Comparison of ENCODE assay signal across 8 cellular contexts in the genomic region with DNA sequence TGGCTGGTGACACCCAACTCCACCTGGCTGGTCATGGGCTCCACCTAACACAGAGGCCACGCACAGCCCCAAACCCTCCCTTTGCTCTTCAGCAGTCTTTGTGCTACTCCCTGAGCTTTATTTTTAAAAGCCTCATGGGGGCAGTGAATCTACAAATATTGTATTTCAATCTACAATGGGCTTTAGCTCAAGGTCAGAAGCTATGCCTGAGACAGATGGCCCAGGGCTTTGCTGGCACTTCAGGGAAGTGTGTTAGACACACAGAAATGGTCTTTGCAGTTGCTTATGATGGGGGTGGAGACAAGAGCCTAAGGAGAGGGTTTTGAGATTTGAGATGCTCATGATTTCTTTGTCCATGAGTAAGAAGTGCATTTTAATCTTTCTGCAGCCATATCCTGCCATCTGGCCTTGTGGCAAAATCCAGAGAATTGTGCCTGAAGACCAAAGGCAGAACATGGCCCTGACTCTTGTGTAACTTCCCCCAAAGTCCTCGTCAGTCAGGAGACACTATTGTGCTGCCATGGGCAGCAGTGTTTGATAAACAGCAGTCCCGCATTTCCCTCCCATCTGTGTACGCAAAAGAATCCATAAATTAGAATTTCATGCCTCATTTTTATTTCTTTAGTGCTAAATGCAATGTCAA.
DNase-seq lines count a peak whose midpoint lies in the region; ATAC-seq and TF ChIP-seq lines count a peak whose summit lies in the region.

No MANE protein-coding gene starts in this region.

- H3K4me3 Mint-ChIP-seq in stimulated activated naive B cell treated with anti-CD40 and anti-IgM and Interleukin-4, amounts not matched to agents 10 μg/mL and 1 μg/mL and 100 μg/mL, for 72 hours = no peak overlapping the region
- H3K4me3 Mint-ChIP-seq in stimulated activated memory B cell treated with anti-CD40 and anti-IgM and Interleukin-4, amounts not matched to agents 10 μg/mL and 1 μg/mL and 100 μg/mL, for 72 hours = no peak overlapping the region
- H3K4me3 Mint-ChIP-seq in immature natural killer cell = no peak overlapping the region

- TF ChIP-seq CTCF in OCI-LY3 (IDR thresholded peaks at IDR 0.05; ENCODE audit: low read depth, low read length) (peak; percentile 19; the same call in 1 of the 2 replicates), fibroblast of lung (conservative IDR thresholded peaks at IDR 0.05 in 1 of 2, IDR thresholded peaks at IDR 0.05 in 1 of 2; ENCODE audit: low read depth in 1 of 2, low read length in 2 of 2) (peak; percentile 22 to 25), tibial artery (IDR thresholded peaks at IDR 0.05) (peak; percentile 23 to 38)

- H3K4me2 ChIP-seq in OCI-LY3 (ENCODE audit: low read length) (no peak overlapping the region), fibroblast of lung (ENCODE audit: extremely low read depth, insufficient read depth, low read length) (no peak overlapping the region)

- H3K27ac ChIP-seq in OCI-LY3 (ENCODE audit: low read length) (no peak overlapping the region), fibroblast of lung (ENCODE audit: insufficient read depth, low read length) (no peak overlapping the region), tibial artery (peak overlapping the region in 1 of 2 donors; percentile 17)

- no peak overlapping the region for H3K27ac Mint-ChIP-seq in stimulated activated naive B cell treated with anti-CD40 and anti-IgM and Interleukin-4, amounts not matched to agents 10 μg/mL and 1 μg/mL and 100 μg/mL, for 72 hours
- no peak overlapping the region for H3K27ac Mint-ChIP-seq in stimulated activated memory B cell treated with anti-CD40 and anti-IgM and Interleukin-4, amounts not matched to agents 10 μg/mL and 1 μg/mL and 100 μg/mL, for 72 hours
- H3K27ac Mint-ChIP-seq in immature natural killer cell = no peak overlapping the region

- H3K27me3 ChIP-seq in OCI-LY3 (ENCODE audit: low read depth, low read length) = peaks cover 4% of the 10 kb centered on the region; the same call in 1 of the 2 replicates
- no peaks in the 10 kb centered on the region for H3K27me3 ChIP-seq in fibroblast of lung (ENCODE audit: control insufficient read depth, insufficient read depth, low read length)
- H3K27me3 ChIP-seq in tibial artery = no peaks in the 10 kb centered on the region

- no peak for ATAC-seq in stimulated activated naive B cell treated with anti-CD40 and anti-IgM and Interleukin-4, amounts not matched to agents 10 μg/mL and 1 μg/mL and 100 μg/mL, for 72 hours (replicated peaks)
- no peak for ATAC-seq in stimulated activated memory B cell treated with anti-CD40 and anti-IgM and Interleukin-4, amounts not matched to agents 10 μg/mL and 1 μg/mL and 100 μg/mL, for 72 hours

- no peak overlapping the region for H3K4me3 ChIP-seq in OCI-LY3 (ENCODE audit: low read length)
- H3K4me3 ChIP-seq in fibroblast of lung (replicated peaks in 1 of 4; ENCODE audit: control extremely low read depth in 1 of 4, insufficient read depth in 1 of 4, low read depth in 3 of 4, low read length in 4 of 4) = no peak overlapping the region
- no peak overlapping the region for H3K4me3 ChIP-seq in tibial artery

- H3K27me3 Mint-ChIP-seq in stimulated activated naive B cell treated with anti-CD40 and anti-IgM and Interleukin-4, amounts not matched to agents 10 μg/mL and 1 μg/mL and 100 μg/mL, for 72 hours = peaks cover 4 to 5% of the 10 kb centered on the region in 2 donors
- H3K27me3 Mint-ChIP-seq in stimulated activated memory B cell treated with anti-CD40 and anti-IgM and Interleukin-4, amounts not matched to agents 10 μg/mL and 1 μg/mL and 100 μg/mL, for 72 hours = no peaks in the 10 kb centered on the region
- peaks cover 0 to 2% (median 2%) of the 10 kb centered on the region in 3 donors for H3K27me3 Mint-ChIP-seq in immature natural killer cell (ENCODE audit: low read depth in 3 of 3)

- intact Hi-C loops in tibial artery (cut with DNase I; ENCODE audit: low total_unique reads) = loop anchor here (10.0 kb wide), 1 partner anchor 518 kb away; a partner anchor contains a TSS

- H2AFZ ChIP-seq in OCI-LY3 (ENCODE audit: low read depth, low read length) (no peak overlapping the region), fibroblast of lung (ENCODE audit: low read length) (no peak overlapping the region)

- H3K4me1 Mint-ChIP-seq in stimulated activated naive B cell treated with anti-CD40 and anti-IgM and Interleukin-4, amounts not matched to agents 10 μg/mL and 1 μg/mL and 100 μg/mL, for 72 hours = peaks cover 4 to 13% of the 10 kb centered on the region in 2 donors
- H3K4me1 Mint-ChIP-seq in stimulated activated memory B cell treated with anti-CD40 and anti-IgM and Interleukin-4, amounts not matched to agents 10 μg/mL and 1 μg/mL and 100 μg/mL, for 72 hours = no peaks in the 10 kb centered on the region
- no peaks in the 10 kb centered on the region for H3K4me1 Mint-ChIP-seq in immature natural killer cell

- H4K20me1 ChIP-seq in OCI-LY3 (ENCODE audit: insufficient read depth, low read length) (no peaks in the 10 kb centered on the region), fibroblast of lung (ENCODE audit: control insufficient read depth, extremely low read depth, insufficient read depth, low read length) (no peaks in the 10 kb centered on the region)

- no peaks in the 10 kb centered on the region for H3K9me3 Mint-ChIP-seq in stimulated activated naive B cell treated with anti-CD40 and anti-IgM and Interleukin-4, amounts not matched to agents 10 μg/mL and 1 μg/mL and 100 μg/mL, for 72 hours
- H3K9me3 Mint-ChIP-seq in stimulated activated memory B cell treated with anti-CD40 and anti-IgM and Interleukin-4, amounts not matched to agents 10 μg/mL and 1 μg/mL and 100 μg/mL, for 72 hours = peaks cover 2% of the 10 kb centered on the region
- peaks cover 0 to 2% (median 0%) of the 10 kb centered on the region in 6 donors for H3K9me3 Mint-ChIP-seq in immature natural killer cell

- H3K79me2 ChIP-seq in OCI-LY3 (ENCODE audit: low read length) (no peaks in the 10 kb centered on the region), fibroblast of lung (ENCODE audit: control insufficient read depth, insufficient read depth, low read length) (no peaks in the 10 kb centered on the region)

- DNase-seq in NCI-H1436 (lab: John Stamatoyannopoulos, UW) (peak; percentile 8), NCI-H1436 treated with DMSO at 0.1 percent for 48 hours (lab: John Stamatoyannopoulos, UW) (no peak), fibroblast of lung (ENCODE audit: low read depth in 2 of 2) (peak; percentile 31 to 70), tibial artery (no peak), immature natural killer cell (no peak)
- DNase-seq in stimulated activated naive B cell treated with anti-CD40 and anti-IgM and Interleukin-4, amounts not matched to agents 10 μg/mL and 1 μg/mL and 100 μg/mL, for 72 hours = no peak

- H3K36me3 ChIP-seq in OCI-LY3 (replicated peaks; ENCODE audit: low read depth, low read length) (no peaks in the 10 kb centered on the region), fibroblast of lung (ENCODE audit: control insufficient read depth, insufficient read depth, low read length) (no peaks in the 10 kb centered on the region), tibial artery (no peaks in the 10 kb centered on the region)

- H3K4me1 ChIP-seq in OCI-LY3 (ENCODE audit: low read length) (no peaks in the 10 kb centered on the region), fibroblast of lung (ENCODE audit: control insufficient read depth, extremely low read depth, insufficient read depth, low read length) (peaks cover 10% of the 10 kb centered on the region), tibial artery (peaks cover 0 to 26% (median 18%) of the 10 kb centered on the region in 4 donors)

- H3K9me3 ChIP-seq in OCI-LY3 (ENCODE audit: insufficient read depth, low read length) = no peaks in the 10 kb centered on the region
- no peaks in the 10 kb centered on the region for H3K9me3 ChIP-seq in fibroblast of lung (ENCODE audit: control insufficient read depth, insufficient read depth, low read depth, low read length)
- H3K9me3 ChIP-seq in tibial artery = no peaks in the 10 kb centered on the region

- H3K9ac ChIP-seq in OCI-LY3 (ENCODE audit: low read length) (no peak overlapping the region), fibroblast of lung (ENCODE audit: insufficient read depth, low read length) (no peak overlapping the region)

- H3K36me3 Mint-ChIP-seq in stimulated activated naive B cell treated with anti-CD40 and anti-IgM and Interleukin-4, amounts not matched to agents 10 μg/mL and 1 μg/mL and 100 μg/mL, for 72 hours = no peaks in the 10 kb centered on the region
- no peaks in the 10 kb centered on the region for H3K36me3 Mint-ChIP-seq in stimulated activated memory B cell treated with anti-CD40 and anti-IgM and Interleukin-4, amounts not matched to agents 10 μg/mL and 1 μg/mL and 100 μg/mL, for 72 hours
- no peaks in the 10 kb centered on the region for H3K36me3 Mint-ChIP-seq in immature natural killer cell

Comparison
In these comparisons a context has a peak if more than half of its experiments do, and no peak if none do; other contexts are left out.
1. DNase-seq: peak in NCI-H1436 (single experiment) and fibroblast of lung (2 of 2); none in NCI-H1436 treated with DMSO at 0.1 percent for 48 hours (single experiment), tibial artery (0 of 2), stimulated activated naive B cell treated with anti-CD40 and anti-IgM and Interleukin-4, amounts not matched to agents 10 μg/mL and 1 μg/mL and 100 μg/mL, for 72 hours (single experiment) and immature natural killer cell (0 of 3).
2. Peak in every context shown above with its lines, with median percentiles within 50 percentile points of each other: CTCF ChIP-seq.